ENCODE assay signal across 1 cellular context in genomic region chr2:110114801-110115200, GRCh38.
TF ChIP-seq lines count a peak whose summit lies in the region.

No MANE protein-coding gene starts in this region.

TF ChIP-seq in WTC11, 78 proteins besides CTCF, POLR2A, EP300 and RAD21 (continued from another document):
- TF ChIP-seq, protein P1, sequence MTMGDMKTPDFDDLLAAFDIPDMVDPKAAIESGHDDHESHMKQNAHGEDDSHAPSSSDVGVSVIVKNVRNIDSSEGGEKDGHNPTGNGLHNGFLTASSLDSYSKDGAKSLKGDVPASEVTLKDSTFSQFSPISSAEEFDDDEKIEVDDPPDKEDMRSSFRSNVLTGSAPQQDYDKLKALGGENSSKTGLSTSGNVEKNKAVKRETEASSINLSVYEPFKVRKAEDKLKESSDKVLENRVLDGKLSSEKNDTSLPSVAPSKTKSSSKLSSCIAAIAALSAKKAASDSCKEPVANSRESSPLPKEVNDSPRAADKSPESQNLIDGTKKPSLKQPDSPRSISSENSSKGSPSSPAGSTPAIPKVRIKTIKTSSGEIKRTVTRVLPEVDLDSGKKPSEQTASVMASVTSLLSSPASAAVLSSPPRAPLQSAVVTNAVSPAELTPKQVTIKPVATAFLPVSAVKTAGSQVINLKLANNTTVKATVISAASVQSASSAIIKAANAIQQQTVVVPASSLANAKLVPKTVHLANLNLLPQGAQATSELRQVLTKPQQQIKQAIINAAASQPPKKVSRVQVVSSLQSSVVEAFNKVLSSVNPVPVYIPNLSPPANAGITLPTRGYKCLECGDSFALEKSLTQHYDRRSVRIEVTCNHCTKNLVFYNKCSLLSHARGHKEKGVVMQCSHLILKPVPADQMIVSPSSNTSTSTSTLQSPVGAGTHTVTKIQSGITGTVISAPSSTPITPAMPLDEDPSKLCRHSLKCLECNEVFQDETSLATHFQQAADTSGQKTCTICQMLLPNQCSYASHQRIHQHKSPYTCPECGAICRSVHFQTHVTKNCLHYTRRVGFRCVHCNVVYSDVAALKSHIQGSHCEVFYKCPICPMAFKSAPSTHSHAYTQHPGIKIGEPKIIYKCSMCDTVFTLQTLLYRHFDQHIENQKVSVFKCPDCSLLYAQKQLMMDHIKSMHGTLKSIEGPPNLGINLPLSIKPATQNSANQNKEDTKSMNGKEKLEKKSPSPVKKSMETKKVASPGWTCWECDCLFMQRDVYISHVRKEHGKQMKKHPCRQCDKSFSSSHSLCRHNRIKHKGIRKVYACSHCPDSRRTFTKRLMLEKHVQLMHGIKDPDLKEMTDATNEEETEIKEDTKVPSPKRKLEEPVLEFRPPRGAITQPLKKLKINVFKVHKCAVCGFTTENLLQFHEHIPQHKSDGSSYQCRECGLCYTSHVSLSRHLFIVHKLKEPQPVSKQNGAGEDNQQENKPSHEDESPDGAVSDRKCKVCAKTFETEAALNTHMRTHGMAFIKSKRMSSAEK (CRISPR knock-in tag; IDR thresholded peaks at IDR 0.05; ENCODE audit: borderline replicate concordance), result no peak
- TF ChIP-seq ZNF138 (CRISPR knock-in tag; conservative IDR thresholded peaks at IDR 0.05) (no peak), ELF4 (CRISPR knock-in tag; IDR thresholded peaks at IDR 0.05; ENCODE audit: low read depth) (no peak), ZNF121 (CRISPR knock-in tag; IDR thresholded peaks at IDR 0.05) (no peak), TP53 (CRISPR knock-in tag; IDR thresholded peaks at IDR 0.05) (no peak), JAZF1 (CRISPR knock-in tag; IDR thresholded peaks at IDR 0.05) (no peak), STAT6 (CRISPR knock-in tag; conservative IDR thresholded peaks at IDR 0.05; ENCODE audit: low read depth) (no peak), CBFB (CRISPR knock-in tag; IDR thresholded peaks at IDR 0.05; ENCODE audit: low read depth) (no peak), ZNF423 (CRISPR knock-in tag; IDR thresholded peaks at IDR 0.05) (no peak), ARID4B (CRISPR knock-in tag; IDR thresholded peaks at IDR 0.05; ENCODE audit: borderline replicate concordance) (no peak), NFYB (CRISPR knock-in tag; conservative IDR thresholded peaks at IDR 0.05; ENCODE audit: low read depth) (no peak), ATF3 (CRISPR knock-in tag; conservative IDR thresholded peaks at IDR 0.05) (no peak), NFATC4 (CRISPR knock-in tag; IDR thresholded peaks at IDR 0.05) (no peak), KAT7 (CRISPR knock-in tag; IDR thresholded peaks at IDR 0.05; ENCODE audit: borderline replicate concordance) (no peak), USF2 (CRISPR knock-in tag; IDR thresholded peaks at IDR 0.05) (no peak), ERG (CRISPR knock-in tag; IDR thresholded peaks at IDR 0.05) (no peak)
- TF ChIP-seq, protein P2, sequence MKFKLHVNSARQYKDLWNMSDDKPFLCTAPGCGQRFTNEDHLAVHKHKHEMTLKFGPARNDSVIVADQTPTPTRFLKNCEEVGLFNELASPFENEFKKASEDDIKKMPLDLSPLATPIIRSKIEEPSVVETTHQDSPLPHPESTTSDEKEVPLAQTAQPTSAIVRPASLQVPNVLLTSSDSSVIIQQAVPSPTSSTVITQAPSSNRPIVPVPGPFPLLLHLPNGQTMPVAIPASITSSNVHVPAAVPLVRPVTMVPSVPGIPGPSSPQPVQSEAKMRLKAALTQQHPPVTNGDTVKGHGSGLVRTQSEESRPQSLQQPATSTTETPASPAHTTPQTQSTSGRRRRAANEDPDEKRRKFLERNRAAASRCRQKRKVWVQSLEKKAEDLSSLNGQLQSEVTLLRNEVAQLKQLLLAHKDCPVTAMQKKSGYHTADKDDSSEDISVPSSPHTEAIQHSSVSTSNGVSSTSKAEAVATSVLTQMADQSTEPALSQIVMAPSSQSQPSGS (CRISPR knock-in tag; IDR thresholded peaks at IDR 0.05; ENCODE audit: borderline replicate concordance, low read depth), result no peak
